8 cellular contexts compared by ENCODE assay signal in the genomic region with DNA sequence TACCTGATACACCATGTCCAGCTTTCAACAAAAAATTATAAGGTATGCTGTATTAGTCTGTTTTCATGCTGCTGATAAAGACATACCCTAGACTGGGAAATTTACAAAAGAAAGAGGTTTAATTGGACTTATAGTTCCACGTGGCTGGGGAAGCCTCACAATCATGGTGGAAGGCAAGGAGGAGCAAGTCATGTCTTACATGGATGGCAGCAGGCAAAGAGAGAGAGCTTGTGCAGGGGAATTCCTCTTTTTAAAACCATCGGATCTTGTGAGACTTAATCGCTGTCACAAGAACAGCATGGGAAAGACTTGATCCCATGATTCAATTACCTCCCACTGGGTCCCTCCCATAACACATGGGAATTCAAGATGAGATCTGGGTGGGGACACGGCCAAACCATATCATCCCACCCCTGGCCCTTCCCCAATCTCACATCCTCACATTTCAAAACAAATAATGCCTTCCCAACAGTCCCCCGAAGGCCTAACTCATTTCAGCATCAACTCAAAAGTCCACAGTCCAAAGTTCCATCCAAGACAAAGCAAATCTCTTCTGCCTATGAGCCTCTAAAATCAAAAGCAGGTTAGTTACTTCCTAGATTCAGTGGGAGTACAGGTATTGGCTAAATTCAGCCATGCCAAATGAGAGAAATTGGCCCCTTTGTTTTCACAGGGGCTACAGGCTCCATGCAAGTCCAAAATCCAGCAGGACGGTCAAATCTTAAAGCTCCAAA. TPM values are rescaled to one million over a fixed set of nuclear protein-coding genes. Genes with fewer than 3 reads are reported as not detected.
"Had no signal": no experiment of that assay in that cellular context is flagged by ENCODE, and none has a peak within 500 bp of the region (broad histone marks: within the 10 kb centered on the region; RNA-seq: fewer than 3 reads in every experiment).

No MANE protein-coding gene starts in this region.

RNA-seq across cellular contexts. Expression of a gene that starts 28.9 kb away (rescaled TPM):
- total RNA-seq: OCI-LY7, PC-3, PC-9, Peyer's patch, Right ventricle myocardium inferior, Right ventricle myocardium superior, RPMI7951 had no signal
- polyA plus RNA-seq: SK-N-SH had no signal
